Comparison of ENCODE assay signal across 8 cellular contexts in genomic region chr11:76444065-76444383, GRCh38. TPM values are rescaled to one million over a fixed set of nuclear protein-coding genes. Genes with fewer than 3 reads are reported as not detected.
DNase-seq lines count a peak whose midpoint lies in the region; ATAC-seq and TF ChIP-seq lines count a peak whose summit lies in the region.

No MANE protein-coding gene starts in this region.

- POLR2A ChIA-PET in A673 (lab: Charles Lee; ENCODE audit: low non-redundant PET): no interaction called here

- H3K27ac ChIP-seq in A673 (ENCODE audit: low read depth, low read length, poor library complexity, severe bottlenecking) (peak overlapping the region; percentile 91), HUES64 (ENCODE audit: low read depth, low read length) (peak overlapping the region; percentile 94)

- in situ Hi-C loops in GM13977 (cut with MboI; ENCODE audit: low pct_unique_long_range_greater_than_20kb, low sequenced_read_pairs, unreplicated experiment): no loop called here

- DNase-seq in A673 (ENCODE audit: low spot score): no peak
- DNase-seq in cardiac fibroblast (ENCODE audit: low read depth in 2 of 2): no peak
- no peak for DNase-seq in GM13977 (ENCODE audit: low spot score)
- no peak for DNase-seq in NCI-H1417 (lab: John Stamatoyannopoulos, UW)
- DNase-seq in cerebellar cortex (ENCODE audit: low spot score): no peak

- no peak for ATAC-seq in HG03175 (IDR thresholded peaks at IDR 0.05; ENCODE audit: unreplicated experiment)

- H3K27me3 ChIP-seq in A673 (replicated peaks; ENCODE audit: insufficient read depth, low read depth, low read length, poor library complexity) (no peaks in the 10 kb centered on the region), HUES64 (ENCODE audit: insufficient read depth, low read length) (no peaks in the 10 kb centered on the region), mucosa of stomach (ENCODE audit: control insufficient read depth, insufficient read depth, low read length) (no peaks in the 10 kb centered on the region)

- WGBS in HUES64: 0% methylated on average over 10 of the region's 10 CpGs

- H3K9me3 ChIP-seq in A673 (ENCODE audit: low read depth, low read length, poor library complexity, severe bottlenecking): no peaks in the 10 kb centered on the region
- H3K9me3 ChIP-seq in HUES64 (ENCODE audit: insufficient read depth, low read depth, low read length): no peaks in the 10 kb centered on the region
- no peaks in the 10 kb centered on the region for H3K9me3 ChIP-seq in mucosa of stomach (ENCODE audit: control insufficient read depth, low read length)

- peaks cover 18% of the 10 kb centered on the region for H3K4me1 ChIP-seq in A673 (ENCODE audit: insufficient read depth, low read length, poor library complexity, severe bottlenecking)
- H3K4me1 ChIP-seq in HUES64 (ENCODE audit: insufficient read depth, low read length): peaks cover 33% of the 10 kb centered on the region
- H3K4me1 ChIP-seq in mucosa of stomach (ENCODE audit: control insufficient read depth, insufficient read depth, low read length): peaks cover 7% of the 10 kb centered on the region

- H3K36me3 ChIP-seq in A673 (ENCODE audit: insufficient read depth, low read length, poor library complexity, severe bottlenecking): peaks cover 20% of the 10 kb centered on the region
- peaks cover 24% of the 10 kb centered on the region for H3K36me3 ChIP-seq in HUES64 (ENCODE audit: insufficient read depth, low read length)
- no peaks in the 10 kb centered on the region for H3K36me3 ChIP-seq in mucosa of stomach (ENCODE audit: control insufficient read depth, insufficient read depth, low read length)

- intact Hi-C loops in A673 (cut with micrococcal nuclease; ENCODE audit: unreplicated experiment): loop anchor here (2.0 kb wide), 1 partner anchor 63 kb away; the partner anchor contains the start of genes GVQW3 and THAP12

- TSS peak; percentile 86 for BruUV-seq in A673 (replicated peaks; lab: Mats Ljungman, UMichigan)

- TF ChIP-seq CTCF in A673 (conservative IDR thresholded peaks at IDR 0.05; ENCODE audit: low read depth, low read length) (no peak), cardiac fibroblast (IDR thresholded peaks at IDR 0.05; ENCODE audit: low read depth, low read length) (no peak), GM13977 (IDR thresholded peaks at IDR 0.05; ENCODE audit: extremely low read depth, insufficient read depth, missing control alignments) (no peak)

- CTCF ChIA-PET in A673 (lab: Charles Lee): no interaction called here

- peak overlapping the region; percentile 98 for H3K9ac ChIP-seq in HUES64 (ENCODE audit: low read depth, low read length)
- H3K9ac ChIP-seq in mucosa of stomach (ENCODE audit: low read length): peak overlapping the region; percentile 97

- H3K4me3 ChIP-seq in A673 (ENCODE audit: low read depth, low read length, poor library complexity, severe bottlenecking): peak overlapping the region; percentile 94
- peak overlapping the region; percentile 92 for H3K4me3 ChIP-seq in HUES64 (ENCODE audit: low read length)
- H3K4me3 ChIP-seq in cardiac fibroblast (replicated peaks in 1 of 2; ENCODE audit: low read depth in 2 of 2, low read length in 2 of 2): peak overlapping the region; percentile 72 to 96
- H3K4me3 ChIP-seq in mucosa of stomach (ENCODE audit: low read length): peak overlapping the region; percentile 100

RNA-seq across cellular contexts. Expression of gene EMSY, which starts 0.8 kb away (rescaled TPM):
- total RNA-seq in A673 (2021): 52.4 TPM in 2 replicates
- 18.3 TPM for polyA plus RNA-seq in HUES64 (2013, experiment 1 of 2)
- polyA plus RNA-seq in HUES64 (2013, experiment 2 of 2): 21.4 TPM
